ENCODE assay signal across 8 cellular contexts in the genomic region with DNA sequence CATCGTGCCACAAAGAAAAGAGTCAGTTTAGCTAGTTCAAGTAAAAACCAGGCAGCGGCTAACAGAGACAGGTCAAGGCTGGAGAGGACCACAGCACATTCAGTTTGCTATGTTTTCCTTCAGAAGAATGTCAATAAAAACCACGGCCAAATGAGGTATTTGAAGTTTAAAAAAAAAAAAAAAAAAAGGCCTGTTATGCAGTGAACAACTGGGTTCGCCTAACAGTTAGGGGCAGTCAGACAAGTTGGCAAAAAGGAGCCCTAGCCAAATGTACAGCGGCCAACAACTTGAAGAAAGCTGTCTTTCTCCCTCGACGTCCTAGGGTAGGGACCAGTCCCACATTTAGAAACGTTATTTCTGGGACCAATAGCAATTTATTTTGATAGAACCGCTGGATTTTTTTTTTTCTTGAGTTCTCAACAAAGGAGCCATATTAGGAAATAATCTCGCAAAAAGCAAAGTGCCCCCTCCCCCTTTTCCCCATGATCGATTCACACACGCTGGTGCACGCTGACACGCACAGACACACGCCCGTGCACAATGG.
DNase-seq lines count a peak whose midpoint lies in the region; ATAC-seq and TF ChIP-seq lines count a peak whose summit lies in the region.

No MANE protein-coding gene starts in this region.

- no peaks in the 10 kb centered on the region for H3K27me3 ChIP-seq in CD8-positive, alpha-beta memory T cell (ENCODE audit: insufficient read depth, low read length, poor library complexity, severe bottlenecking)
- no peaks in the 10 kb centered on the region for H3K27me3 ChIP-seq in RWPE2 (ENCODE audit: insufficient read depth, poor library complexity, severe bottlenecking)
- no peaks in the 10 kb centered on the region for H3K27me3 ChIP-seq in parathyroid adenoma (ENCODE audit: control insufficient read depth, insufficient read depth, low read length)

- no peak for ATAC-seq in RWPE2 (ENCODE audit: low read depth)
- ATAC-seq in HG02798 (IDR thresholded peaks at IDR 0.05; ENCODE audit: poor library complexity, unreplicated experiment): no peak

- peak overlapping the region in 1 of 8 donors; percentile 5 for H3K27ac Mint-ChIP-seq in CD8-positive, alpha-beta memory T cell

- peak overlapping the region; percentile 48 for H2AFZ ChIP-seq in parathyroid adenoma

- H3K36me3 Mint-ChIP-seq in CD8-positive, alpha-beta memory T cell: no peaks in the 10 kb centered on the region

- H3K4me2 ChIP-seq in parathyroid adenoma (ENCODE audit: low read length): peak overlapping the region; percentile 86

- no peaks in the 10 kb centered on the region for H3K9me3 ChIP-seq in CD8-positive, alpha-beta memory T cell (ENCODE audit: low read length)
- no peaks in the 10 kb centered on the region for H3K9me3 ChIP-seq in RWPE2 (ENCODE audit: severe bottlenecking)
- no peaks in the 10 kb centered on the region for H3K9me3 ChIP-seq in parathyroid adenoma (ENCODE audit: control insufficient read depth, low read length)

- H3K4me1 Mint-ChIP-seq in CD8-positive, alpha-beta memory T cell: peaks cover 7 to 17% (median 12%) of the 10 kb centered on the region in 3 donors

- POLR2A ChIA-PET in CD8-positive, alpha-beta memory T cell (lab: Charles Lee): no interaction called here

- H3K9me3 Mint-ChIP-seq in CD8-positive, alpha-beta memory T cell: no peaks in the 10 kb centered on the region

- H3K9ac ChIP-seq in parathyroid adenoma: no peak overlapping the region

- H3K4me3 Mint-ChIP-seq in CD8-positive, alpha-beta memory T cell: peak overlapping the region in 6 of 7 donors; percentile 32 to 54 (median 47)

- CTCF ChIA-PET in CD8-positive, alpha-beta memory T cell (lab: Charles Lee): no interaction called here

- no peak for DNase-seq in CD8-positive, alpha-beta memory T cell
- no peak for DNase-seq in RWPE2 (ENCODE audit: low spot score)
- DNase-seq in fibroblast of villous mesenchyme (ENCODE audit: low read depth): peak; percentile 61
- DNase-seq in NCI-H510A (lab: John Stamatoyannopoulos, UW): no peak
- no peak for DNase-seq in SHP77 treated with DMSO at 0.1 percent for 48 hours (lab: John Stamatoyannopoulos, UW)
- no peak for DNase-seq in stimulated activated CD4-positive, alpha-beta T cell treated with anti-CD3 and anti-CD28 coated beads, Interleukin-4, amount 100 ng/mL, for 24 hours

- H3K4me1 ChIP-seq in CD8-positive, alpha-beta memory T cell (ENCODE audit: insufficient read depth, low read length): peaks cover 5% of the 10 kb centered on the region
- peaks cover 4% of the 10 kb centered on the region for H3K4me1 ChIP-seq in RWPE2 (ENCODE audit: insufficient read depth, poor library complexity, severe bottlenecking)
- H3K4me1 ChIP-seq in parathyroid adenoma: peaks cover 3% of the 10 kb centered on the region

- peaks cover 35 to 62% of the 10 kb centered on the region in 2 donors for H3K27me3 Mint-ChIP-seq in CD8-positive, alpha-beta memory T cell

- H3K27ac ChIP-seq in CD8-positive, alpha-beta memory T cell (ENCODE audit: low read depth, low read length): no peak overlapping the region
- H3K27ac ChIP-seq in RWPE2 (ENCODE audit: poor library complexity, severe bottlenecking): peak overlapping the region; percentile 44
- H3K27ac ChIP-seq in parathyroid adenoma: peak overlapping the region; percentile 58

- H3K4me3 ChIP-seq in CD8-positive, alpha-beta memory T cell (ENCODE audit: low read length): peak overlapping the region; percentile 70
- H3K4me3 ChIP-seq in RWPE2 (ENCODE audit: severe bottlenecking) (peak overlapping the region; percentile 48), fibroblast of villous mesenchyme (ENCODE audit: low read depth, low read length) (peak overlapping the region; percentile 64), parathyroid adenoma (ENCODE audit: low read depth, low read length) (peak overlapping the region; percentile 68)

- H3K79me2 ChIP-seq in parathyroid adenoma: no peaks in the 10 kb centered on the region

- TF ChIP-seq CTCF in RWPE2 (IDR thresholded peaks at IDR 0.05; ENCODE audit: poor library complexity, severe bottlenecking) (no peak), fibroblast of villous mesenchyme (IDR thresholded peaks at IDR 0.05; ENCODE audit: insufficient read depth, low read depth, low read length) (no peak), parathyroid adenoma (IDR thresholded peaks at IDR 0.05) (no peak)

- no peaks in the 10 kb centered on the region for H3K36me3 ChIP-seq in CD8-positive, alpha-beta memory T cell (ENCODE audit: insufficient read depth, low read length)
- H3K36me3 ChIP-seq in RWPE2 (ENCODE audit: low read depth) (no peaks in the 10 kb centered on the region), parathyroid adenoma (ENCODE audit: control insufficient read depth, insufficient read depth, low read length) (no peaks in the 10 kb centered on the region)
